In the genomic region with DNA sequence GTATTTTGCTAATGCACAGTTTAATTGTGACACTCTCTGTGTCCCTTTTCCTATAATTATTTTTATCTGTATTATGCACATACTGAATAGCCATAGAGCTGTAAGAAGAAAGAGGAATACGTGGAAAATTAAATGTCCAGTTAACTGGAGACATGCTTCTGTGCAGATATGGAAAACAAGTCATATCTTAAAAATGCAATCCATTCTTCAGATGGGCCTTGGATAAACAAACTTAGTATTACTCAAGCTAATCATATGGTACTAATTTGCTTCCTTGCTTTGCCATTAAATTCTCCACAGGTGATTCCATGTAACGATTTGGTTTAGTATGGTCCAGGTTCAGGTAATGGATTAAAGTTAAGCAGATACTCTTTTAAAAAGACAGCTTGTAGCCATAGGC, we compare ENCODE assay signal across 20 cellular contexts.
"Had no signal": no experiment of that assay in that cellular context is flagged by ENCODE, and none has a peak within 500 bp of the region (broad histone marks: within the 10 kb centered on the region; RNA-seq: fewer than 3 reads in every experiment).

No MANE protein-coding gene starts in this region.

- DNase-seq: activated CD4-positive, alpha-beta T cell treated with anti-CD3 and anti-CD28 coated beads for 4 hours; activated CD8-positive, alpha-beta T cell treated with anti-CD3 and anti-CD28 coated beads for 36 hours; activated effector memory CD4-positive, alpha-beta T cell treated with Interleukin-2 at 50 U/mL for 16 hours; activated naive CD4-positive, alpha-beta T cell treated with anti-CD3 and anti-CD28 coated beads, Interleukin-2, amount 50 U/mL, for 16 hours; activated T-cell treated with anti-CD3 and anti-CD28 coated beads, Interleukin-2, amount 50 U/mL, for 4 hours; adrenal gland; cerebellar nuclear complex; dermis blood vessel endothelial cell; effector memory CD8-positive, alpha-beta T cell; head of caudate nucleus; immature natural killer cell; left cardiac atrium; lower lobe of right lung; nephron progenitor cell; sigmoid colon; stimulated activated CD4-positive, alpha-beta T cell treated with anti-CD3 and anti-CD28 coated beads, Interleukin-12 subunit alpha, Interleukin-12 subunit beta, amount 100 ng/mL, for 4 hours; stimulated activated naive B cell treated with anti-CD40 and anti-IgM and Interleukin-4, amounts not matched to agents 10 μg/mL and 1 μg/mL and 100 μg/mL, for 72 hours; T-helper 17 cell; thyroid gland had no signal

- ATAC-seq: activated CD8-positive, alpha-beta T cell treated with anti-CD3 and anti-CD28 coated beads for 36 hours; activated T-cell treated with anti-CD3 and anti-CD28 coated beads, Interleukin-2, amount 50 U/mL, for 4 hours; effector memory CD8-positive, alpha-beta T cell; left cardiac atrium; lower lobe of right lung; stimulated activated naive B cell treated with anti-CD40 and anti-IgM and Interleukin-4, amounts not matched to agents 10 μg/mL and 1 μg/mL and 100 μg/mL, for 72 hours; T-helper 17 cell; WTC11 had no signal

- H3K4me3 ChIP-seq: adrenal gland, lower lobe of right lung, sigmoid colon, thyroid gland had no signal
